In the genomic region with DNA sequence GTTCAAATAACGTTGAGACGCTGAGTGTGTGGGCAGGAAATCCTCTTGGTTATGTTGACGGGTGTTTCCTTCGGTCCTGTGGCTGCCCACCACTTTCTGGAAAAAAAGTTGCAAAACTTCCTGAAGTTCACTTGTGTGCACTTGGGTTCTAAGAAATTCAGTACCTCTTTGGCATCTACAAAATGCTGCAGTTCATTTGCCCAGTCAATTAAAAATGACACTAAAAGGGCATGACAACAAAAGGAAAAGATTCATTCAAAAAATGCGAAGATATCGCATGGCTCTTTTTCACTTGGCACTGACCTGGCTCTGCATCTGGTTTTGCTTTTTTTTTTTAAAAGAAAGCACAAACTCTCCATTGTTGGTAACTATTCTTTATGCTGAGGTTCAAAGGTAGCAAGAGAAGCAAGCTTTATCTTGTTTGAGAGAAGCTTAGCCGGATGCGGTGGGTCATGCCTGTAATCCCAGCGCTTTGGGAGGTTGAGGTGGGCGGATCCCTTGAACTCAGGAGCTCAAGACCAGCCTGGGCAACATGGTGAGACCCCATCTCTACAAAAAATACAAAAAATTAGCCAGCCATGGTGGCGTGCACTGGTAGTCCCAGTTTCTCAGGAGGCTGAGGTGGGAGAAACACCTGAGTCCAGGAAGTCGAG, we compare ENCODE assay signal across 2 cellular contexts.
TF ChIP-seq lines count a peak whose summit lies in the region.

No MANE protein-coding gene starts in this region.

TF ChIP-seq in HepG2, 621 proteins besides CTCF, POLR2A, EP300 and RAD21 (continues in another document):
- TF ChIP-seq ZNF782 (CRISPR knock-in tag; IDR thresholded peaks at IDR 0.05; ENCODE audit: borderline replicate concordance) (no peak), TFE3 (CRISPR knock-in tag; IDR thresholded peaks at IDR 0.05) (peak; percentile 43; the same call in 1 of the 2 replicates), SNAI1 (CRISPR knock-in tag; IDR thresholded peaks at IDR 0.05; ENCODE audit: borderline replicate concordance) (no peak; the same call in 1 of the 2 replicates), ZNF318 (CRISPR knock-in tag; IDR thresholded peaks at IDR 0.05) (no peak), ZSCAN22 (CRISPR knock-in tag; IDR thresholded peaks at IDR 0.05) (no peak), ERF (CRISPR knock-in tag; IDR thresholded peaks at IDR 0.05) (0 out of 2 replicates have a peak, but pooled peaks have one; percentile 7), TCF7 (IDR thresholded peaks at IDR 0.05; ENCODE audit: low read depth) (peak; percentile 82), PPARG (CRISPR knock-in tag; conservative IDR thresholded peaks at IDR 0.05) (peak; percentile 61; the same call in 1 of the 2 replicates), NCOR1 (IDR thresholded peaks at IDR 0.05; ENCODE audit: borderline replicate concordance, low read length) (peak; percentile 61), SIN3A (IDR thresholded peaks at IDR 0.05; ENCODE audit: borderline replicate concordance, low read depth, low read length) (no peak)
- TF ChIP-seq, protein P1, sequence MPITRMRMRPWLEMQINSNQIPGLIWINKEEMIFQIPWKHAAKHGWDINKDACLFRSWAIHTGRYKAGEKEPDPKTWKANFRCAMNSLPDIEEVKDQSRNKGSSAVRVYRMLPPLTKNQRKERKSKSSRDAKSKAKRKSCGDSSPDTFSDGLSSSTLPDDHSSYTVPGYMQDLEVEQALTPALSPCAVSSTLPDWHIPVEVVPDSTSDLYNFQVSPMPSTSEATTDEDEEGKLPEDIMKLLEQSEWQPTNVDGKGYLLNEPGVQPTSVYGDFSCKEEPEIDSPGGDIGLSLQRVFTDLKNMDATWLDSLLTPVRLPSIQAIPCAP (CRISPR knock-in tag; IDR thresholded peaks at IDR 0.05; ENCODE audit: low read depth), result no peak

TF ChIP-seq in SK-N-SH treated with all-trans-retinoic acid at 6 μM for 48 hours, 23 proteins besides CTCF, POLR2A, EP300 and RAD21:
- no peak for TF ChIP-seq ISL1 (CRISPR knock-in tag; IDR thresholded peaks at IDR 0.05)
- TF ChIP-seq TCF4 (CRISPR knock-in tag; IDR thresholded peaks at IDR 0.05; ENCODE audit: borderline replicate concordance), result no peak
- TF ChIP-seq TSHZ2 (CRISPR knock-in tag; IDR thresholded peaks at IDR 0.05), result no peak
- TF ChIP-seq POU6F1 (CRISPR knock-in tag; IDR thresholded peaks at IDR 0.05; ENCODE audit: borderline replicate concordance, low read depth), result no peak
- TF ChIP-seq TOX (CRISPR knock-in tag; IDR thresholded peaks at IDR 0.05; ENCODE audit: borderline replicate concordance), result no peak
- TF ChIP-seq PPARA (CRISPR knock-in tag; IDR thresholded peaks at IDR 0.05; ENCODE audit: borderline replicate concordance), result no peak
- TF ChIP-seq SNAI2 (CRISPR knock-in tag; IDR thresholded peaks at IDR 0.05), result no peak
- no peak for TF ChIP-seq ARNTL (CRISPR knock-in tag; IDR thresholded peaks at IDR 0.05; ENCODE audit: borderline replicate concordance, low read depth)
- TF ChIP-seq CSDC2 (CRISPR knock-in tag; IDR thresholded peaks at IDR 0.05), result no peak
- no peak for TF ChIP-seq ZFP30 (CRISPR knock-in tag; IDR thresholded peaks at IDR 0.05)
- no peak for TF ChIP-seq GLIS3 (CRISPR knock-in tag; IDR thresholded peaks at IDR 0.05)
- TF ChIP-seq RARB (CRISPR knock-in tag; IDR thresholded peaks at IDR 0.05), result no peak
- no peak for TF ChIP-seq ESRRG (CRISPR knock-in tag; IDR thresholded peaks at IDR 0.05)
- no peak for TF ChIP-seq BACH2 (CRISPR knock-in tag; IDR thresholded peaks at IDR 0.05; ENCODE audit: borderline replicate concordance)
- TF ChIP-seq, protein P2, sequence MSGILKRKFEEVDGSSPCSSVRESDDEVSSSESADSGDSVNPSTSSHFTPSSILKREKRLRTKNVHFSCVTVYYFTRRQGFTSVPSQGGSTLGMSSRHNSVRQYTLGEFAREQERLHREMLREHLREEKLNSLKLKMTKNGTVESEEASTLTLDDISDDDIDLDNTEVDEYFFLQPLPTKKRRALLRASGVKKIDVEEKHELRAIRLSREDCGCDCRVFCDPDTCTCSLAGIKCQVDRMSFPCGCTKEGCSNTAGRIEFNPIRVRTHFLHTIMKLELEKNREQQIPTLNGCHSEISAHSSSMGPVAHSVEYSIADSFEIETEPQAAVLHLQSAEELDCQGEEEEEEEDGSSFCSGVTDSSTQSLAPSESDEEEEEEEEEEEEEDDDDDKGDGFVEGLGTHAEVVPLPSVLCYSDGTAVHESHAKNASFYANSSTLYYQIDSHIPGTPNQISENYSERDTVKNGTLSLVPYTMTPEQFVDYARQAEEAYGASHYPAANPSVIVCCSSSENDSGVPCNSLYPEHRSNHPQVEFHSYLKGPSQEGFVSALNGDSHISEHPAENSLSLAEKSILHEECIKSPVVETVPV (CRISPR knock-in tag; IDR thresholded peaks at IDR 0.05), result no peak
- no peak for TF ChIP-seq OSR1 (CRISPR knock-in tag; IDR thresholded peaks at IDR 0.05)
- TF ChIP-seq, protein P3, sequence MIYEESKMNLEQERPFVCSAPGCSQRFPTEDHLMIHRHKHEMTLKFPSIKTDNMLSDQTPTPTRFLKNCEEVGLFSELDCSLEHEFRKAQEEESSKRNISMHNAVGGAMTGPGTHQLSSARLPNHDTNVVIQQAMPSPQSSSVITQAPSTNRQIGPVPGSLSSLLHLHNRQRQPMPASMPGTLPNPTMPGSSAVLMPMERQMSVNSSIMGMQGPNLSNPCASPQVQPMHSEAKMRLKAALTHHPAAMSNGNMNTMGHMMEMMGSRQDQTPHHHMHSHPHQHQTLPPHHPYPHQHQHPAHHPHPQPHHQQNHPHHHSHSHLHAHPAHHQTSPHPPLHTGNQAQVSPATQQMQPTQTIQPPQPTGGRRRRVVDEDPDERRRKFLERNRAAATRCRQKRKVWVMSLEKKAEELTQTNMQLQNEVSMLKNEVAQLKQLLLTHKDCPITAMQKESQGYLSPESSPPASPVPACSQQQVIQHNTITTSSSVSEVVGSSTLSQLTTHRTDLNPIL (CRISPR knock-in tag; IDR thresholded peaks at IDR 0.05; ENCODE audit: low read depth), result no peak
- no peak for TF ChIP-seq ZNF565 (CRISPR knock-in tag; conservative IDR thresholded peaks at IDR 0.05; ENCODE audit: low read depth)
- TF ChIP-seq ZC3H10 (CRISPR knock-in tag; IDR thresholded peaks at IDR 0.05), result no peak
- no peak for TF ChIP-seq ZFP3 (CRISPR knock-in tag; IDR thresholded peaks at IDR 0.05)
